7 cellular contexts compared by ENCODE assay signal in the genomic region with DNA sequence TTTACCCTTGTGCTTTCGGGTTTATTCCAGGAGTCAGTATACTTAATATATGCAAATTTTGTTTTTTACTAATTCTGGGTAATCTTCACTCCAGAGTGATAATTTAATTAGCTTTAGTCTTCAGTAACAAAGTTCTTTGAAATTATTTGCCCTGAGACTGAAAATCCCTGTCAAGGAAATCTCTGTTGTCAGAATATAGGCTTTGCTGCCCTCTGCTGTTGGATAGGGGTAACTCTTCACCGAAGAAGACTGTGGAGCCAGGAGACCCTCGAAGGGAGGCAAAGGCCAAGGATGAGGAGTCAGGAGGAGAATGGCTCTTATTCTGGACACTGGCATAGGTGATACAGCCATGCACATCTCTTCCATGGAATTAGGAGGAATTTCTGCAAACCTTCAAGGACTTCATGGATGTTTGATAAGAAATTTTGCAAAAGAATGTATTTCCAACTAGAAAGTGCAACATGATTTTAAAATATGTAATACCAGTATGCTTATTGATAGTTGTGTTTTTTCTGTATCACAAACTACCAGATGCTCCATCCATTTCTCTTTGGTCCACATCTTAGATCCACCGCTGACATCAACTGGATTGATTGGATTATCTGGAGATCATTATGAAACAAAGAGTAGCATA.
A peak's percentile ranks its signal among the peaks of the same experiment; 100 is the strongest.
DNase-seq lines count a peak whose midpoint lies in the region; ATAC-seq, FAIRE-seq and TF ChIP-seq lines count a peak whose summit lies in the region.

No MANE protein-coding gene starts in this region.

- no peak overlapping the region for H3K4me3 ChIP-seq in breast epithelium
- H3K4me3 ChIP-seq in kidney (ENCODE audit: low read length in 2 of 2) = no peak overlapping the region
- no peak overlapping the region for H3K4me3 ChIP-seq in testis

- intact Hi-C loops in breast epithelium (cut with DNase I; ENCODE audit: low total_unique reads) = no loop called here
- intact Hi-C loops in kidney (cut with DNase I) = loop anchor here (10.0 kb wide), 1 partner anchor 523 kb away; no protein-coding TSS in a partner anchor
- intact Hi-C loops in testis (cut with DNase I; ENCODE audit: low total_unique reads) = no loop called here

- TF ChIP-seq POLR2A in breast epithelium (IDR thresholded peaks at IDR 0.05) (no peak), testis (IDR thresholded peaks at IDR 0.05) (no peak)

- H3K4me1 ChIP-seq in breast epithelium (no peaks in the 10 kb centered on the region), kidney (ENCODE audit: control insufficient read depth in 1 of 2, insufficient read depth in 1 of 2, low read depth in 1 of 2, low read length in 2 of 2) (no peaks in the 10 kb centered on the region), testis (no peaks in the 10 kb centered on the region)

- peak in 2 of 3 donors; percentile 62 to 77 for TF ChIP-seq CTCF in breast epithelium (IDR thresholded peaks at IDR 0.05)
- peak; percentile 75 for TF ChIP-seq CTCF in kidney (IDR thresholded peaks at IDR 0.05; ENCODE audit: borderline replicate concordance, extremely low read depth, insufficient read depth)
- peak; percentile 61 to 72 (median 70) for TF ChIP-seq CTCF in testis (IDR thresholded peaks at IDR 0.05)

- ATAC-seq in GM19463 (IDR thresholded peaks at IDR 0.05; ENCODE audit: unreplicated experiment) (peak; percentile 89), HG03469 (IDR thresholded peaks at IDR 0.05; ENCODE audit: unreplicated experiment) (peak; percentile 89)

- no peaks in the 10 kb centered on the region for H3K9me3 ChIP-seq in breast epithelium
- no peaks in the 10 kb centered on the region for H3K9me3 ChIP-seq in kidney (ENCODE audit: control insufficient read depth in 1 of 2, low read length in 2 of 2)
- H3K9me3 ChIP-seq in testis = no peaks in the 10 kb centered on the region

- H3K36me3 ChIP-seq in breast epithelium = no peaks in the 10 kb centered on the region
- no peaks in the 10 kb centered on the region for H3K36me3 ChIP-seq in kidney (ENCODE audit: control insufficient read depth in 1 of 2, insufficient read depth in 2 of 2, low read length in 2 of 2)
- no peaks in the 10 kb centered on the region for H3K36me3 ChIP-seq in testis (ENCODE audit: low read depth, missing control alignments)

- no peaks in the 10 kb centered on the region for H3K27me3 ChIP-seq in breast epithelium
- no peaks in the 10 kb centered on the region for H3K27me3 ChIP-seq in testis

- no peak overlapping the region for H3K9ac ChIP-seq in kidney (ENCODE audit: low read length in 2 of 2)

- peak; percentile 37 for DNase-seq in ELF-1 (ENCODE audit: low read depth, low spot score)
- peak; percentile 57 for DNase-seq in NCI-H748 (lab: John Stamatoyannopoulos, UW; ENCODE audit: unreplicated experiment)
- DNase-seq in breast epithelium (ENCODE audit: low spot score in 2 of 2) = no peak
- no peak for DNase-seq in kidney
- DNase-seq in testis = peak; percentile 60

- H3K27ac ChIP-seq in breast epithelium (no peak overlapping the region), kidney (ENCODE audit: low read depth in 2 of 2, low read length in 2 of 2) (no peak overlapping the region), testis (no peak overlapping the region)

- WGBS in testis, 2 donors = 48 to 49% methylated on average over 4 of the region's 4 CpGs

- no peak for FAIRE-seq in kidney (lab: Jason Lieb, UNC)

Comparison
In these comparisons a context has a peak if more than half of its experiments do, and no peak if none do; other contexts are left out.
1. DNase-seq: peak in ELF-1 (single experiment), NCI-H748 (single experiment) and testis (single experiment); none in breast epithelium (0 of 2) and kidney (single experiment).
2. Peak in every context shown above with its lines, with median percentiles within 50 percentile points of each other: CTCF ChIP-seq.